ENCODE assay signal across 8 cellular contexts in the genomic region with DNA sequence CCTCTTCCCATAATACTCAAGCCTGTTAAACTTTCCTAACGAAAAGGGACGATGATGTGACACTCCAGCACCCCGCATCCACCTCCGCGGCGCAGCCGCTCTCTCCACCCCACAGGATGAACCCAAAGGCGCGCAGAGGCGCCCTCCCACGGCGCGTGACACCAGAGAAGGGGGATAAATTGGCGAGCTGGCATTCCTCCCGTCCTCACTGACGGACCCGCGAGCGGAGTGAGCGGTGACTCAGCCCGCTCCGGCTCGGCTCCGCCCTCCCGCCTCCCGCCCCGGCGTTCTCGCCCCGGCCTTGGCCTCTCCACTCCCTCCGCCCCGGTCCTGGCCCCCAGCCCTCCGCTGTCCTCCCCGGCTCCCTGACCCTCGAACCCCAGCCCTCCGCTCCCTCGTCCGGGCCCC. TPM values are rescaled to one million over a fixed set of nuclear protein-coding genes. Genes with fewer than 3 reads are reported as not detected.
DNase-seq lines count a peak whose midpoint lies in the region; ATAC-seq and TF ChIP-seq lines count a peak whose summit lies in the region.

No MANE protein-coding gene starts in this region.

- peak; percentile 50 for ATAC-seq in GM18502 (IDR thresholded peaks at IDR 0.05; ENCODE audit: poor library complexity, unreplicated experiment)
- ATAC-seq in HG02970 (IDR thresholded peaks at IDR 0.05; ENCODE audit: low FRiP score, unreplicated experiment), result peak; percentile 51
- ATAC-seq in activated CD4-positive, CD25-positive, alpha-beta regulatory T cell treated with anti-CD3 and anti-CD28 coated beads, Interleukin-2, amount 50 U/mL, for 24 hours, result peak; percentile 78 to 79
- ATAC-seq in left colon, result peak; percentile 91

- peak overlapping the region; percentile 95 for H3K4me3 Mint-ChIP-seq in chondrocyte (ENCODE audit: unreplicated experiment)

- TF ChIP-seq CTCF in chondrocyte (IDR thresholded peaks at IDR 0.05), result peak; percentile 8

- no peaks in the 10 kb centered on the region for H3K27me3 Mint-ChIP-seq in chondrocyte (ENCODE audit: low read depth)

- peaks cover 20% of the 10 kb centered on the region for H3K4me1 Mint-ChIP-seq in chondrocyte (ENCODE audit: low read depth)

- peak overlapping the region; percentile 98 for H3K27ac Mint-ChIP-seq in chondrocyte (ENCODE audit: unreplicated experiment)

- no peaks in the 10 kb centered on the region for H3K9me3 Mint-ChIP-seq in chondrocyte (ENCODE audit: low read depth)

- H3K36me3 Mint-ChIP-seq in chondrocyte (ENCODE audit: low read depth), result no peaks in the 10 kb centered on the region

- peak; percentile 85 for DNase-seq in A172 (ENCODE audit: low spot score)
- DNase-seq in NCI-H2107 (lab: John Stamatoyannopoulos, UW), result peak; percentile 49
- DNase-seq in chondrocyte (ENCODE audit: low spot score), result no peak
- DNase-seq in left colon, result peak; percentile 81 to 86
- DNase-seq in stimulated activated CD4-positive, alpha-beta T cell treated with anti-CD3 and anti-CD28 coated beads, Interleukin-1b, Interleukin-23, amount 100 ng/mL, for 4 hours (ENCODE audit: low read depth in 2 of 2), result peak; percentile 58 to 67

- intact Hi-C loops in left colon (cut with DNase I, micrococcal nuclease), result no loop called here

RNA-seq across cellular contexts. Expression of gene TUBGCP3, which starts 0.6 kb away (rescaled TPM):
- 14.3 and 16.7 TPM in 2 replicates for total RNA-seq in A172 (2014; rRNA removed; shearing (Covaris generic))
- total RNA-seq in chondrocyte, result 16.3 to 32.4 TPM (median 18.5 TPM) in 3 replicates
- 10 to 100 TPM; 21.5 to 27.3 TPM for total RNA-seq in left colon
